In the genomic region with DNA sequence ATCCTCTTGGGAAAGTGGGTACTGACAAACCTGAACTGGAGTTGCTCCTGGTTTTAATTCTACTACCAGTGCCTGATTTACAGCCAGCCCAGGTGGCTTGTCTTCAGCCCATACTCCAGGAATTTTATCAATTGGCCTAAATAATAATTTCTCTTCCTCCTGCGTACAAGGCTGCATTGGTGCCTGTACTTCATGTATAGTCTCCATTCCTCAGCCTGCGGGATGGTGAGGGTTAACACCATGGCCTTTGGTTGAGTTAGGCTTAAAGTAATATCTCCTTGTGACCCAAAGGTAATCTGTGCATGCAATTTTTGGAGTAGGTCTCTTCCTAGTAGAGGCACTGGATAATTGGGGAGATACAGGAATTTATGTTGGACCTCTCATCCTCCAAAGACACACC, we compare ENCODE assay signal across 21 cellular contexts.
"Had no signal": no experiment of that assay in that cellular context is flagged by ENCODE, and none has a peak within 500 bp of the region (broad histone marks: within the 10 kb centered on the region; RNA-seq: fewer than 3 reads in every experiment).

No MANE protein-coding gene starts in this region.

- H3K27ac ChIP-seq: SJSA1, SK-N-MC had no signal

- H3K27me3 Mint-ChIP-seq: IgD-negative memory B cell had no signal

- H3K4me1 ChIP-seq: SJSA1 had no signal

- H3K4me3 Mint-ChIP-seq: IgD-negative memory B cell had no signal

- DNase-seq: KBM-7, MG63, NCI-H1092 treated with DMSO at 0.1 percent for 48 hours, NCI-H1436, NCI-H187, NCI-H2029, NCI-H2081 treated with DMSO at 0.1 percent for 48 hours, NCI-H2171, NCI-H226, NCI-H446, NCI-H510A, NCI-H524 treated with DMSO at 0.1 percent for 48 hours, NCI-H69, NCI-H774, Right ventricle myocardium superior, RPMI8226, SIG-M5 had no signal

- H3K27me3 ChIP-seq: MG63, SJSA1 had no signal

- FAIRE-seq: RCC 7860 had no signal

- H3K4me3 ChIP-seq: MG63, SJSA1, SK-N-MC had no signal
